Comparison of ENCODE assay signal across 23 cellular contexts in genomic region chr7:55241958-55242357, GRCh38.
"Had no signal": no experiment of that assay in that cellular context is flagged by ENCODE, and none has a peak within 500 bp of the region (broad histone marks: within the 10 kb centered on the region; RNA-seq: fewer than 3 reads in every experiment).

No MANE protein-coding gene starts in this region.

- H2AFZ ChIP-seq: neural progenitor cell, parathyroid adenoma had no signal

- H3K27ac ChIP-seq: left lung, lower lobe of right lung, neural progenitor cell, neutrophil, parathyroid adenoma, psoas muscle, right lobe of liver, suprapubic skin, thoracic aorta, tibial artery, upper lobe of right lung had no signal

- FAIRE-seq: keratinocyte had no signal

- H3K9me3 ChIP-seq: left lung, lower lobe of right lung, neutrophil, psoas muscle, right lobe of liver, suprapubic skin, thoracic aorta, tibial artery, upper lobe of right lung had no signal

- H3K4me3 ChIP-seq: left lung, lower lobe of right lung, neural progenitor cell, psoas muscle, right lobe of liver, suprapubic skin, thoracic aorta, tibial artery, upper lobe of right lung had no signal

- DNase-seq: hippocampal formation; kidney glomerular epithelial cell; left colon; left lung; lower lobe of right lung; mesendoderm; naive B cell; natural killer cell; nephron progenitor cell; occipital lobe; psoas muscle; right lobe of liver; stimulated activated CD4-positive, alpha-beta T cell treated with anti-CD3 and anti-CD28 coated beads, Interleukin-4, amount 100 ng/mL, for 24 hours; stimulated activated naive CD4-positive, alpha-beta T cell; tibial artery; trophoblast cell; upper lobe of right lung had no signal

- H3K27me3 ChIP-seq: left lung, neural progenitor cell, neutrophil, right lobe of liver, upper lobe of right lung had no signal

- H3K79me2 ChIP-seq: parathyroid adenoma had no signal

- H3K4me1 ChIP-seq: left lung, lower lobe of right lung, neural progenitor cell, psoas muscle, right lobe of liver, upper lobe of right lung had no signal

- H3K9ac ChIP-seq: neural progenitor cell, parathyroid adenoma had no signal

- H3K4me2 ChIP-seq: neural progenitor cell had no signal

- H3K36me3 ChIP-seq: left lung, lower lobe of right lung, neural progenitor cell, neutrophil, right lobe of liver, suprapubic skin, thoracic aorta, tibial artery, upper lobe of right lung had no signal
